ENCODE assay signal across 27 cellular contexts in genomic region chr3:38337703-38338102, GRCh38. TPM values are rescaled to one million over a fixed set of nuclear protein-coding genes. Genes with fewer than 3 reads are reported as not detected.
A peak's percentile ranks its signal among the peaks of the same experiment; 100 is the strongest.
DNase-seq lines count a peak whose midpoint lies in the region; ATAC-seq and TF ChIP-seq lines count a peak whose summit lies in the region.
"Had no signal": no experiment of that assay in that cellular context is flagged by ENCODE, and none has a peak within 500 bp of the region (broad histone marks: within the 10 kb centered on the region; RNA-seq: fewer than 3 reads in every experiment).

No MANE protein-coding gene starts in this region.

- H3K36me3 Mint-ChIP-seq in nephron (ENCODE audit: low read depth), result no peaks in the 10 kb centered on the region
- H3K36me3 Mint-ChIP-seq: CD14-positive monocyte; CD4-positive, alpha-beta memory T cell; CD4-positive, CD25-positive, alpha-beta regulatory T cell; CD8-positive, alpha-beta memory T cell had no signal

- H3K36me3 ChIP-seq in liver (ENCODE audit: control insufficient read depth in 4 of 4, insufficient read depth in 3 of 4, low read depth in 1 of 4, low read length in 3 of 4), result no peaks in the 10 kb centered on the region
- H3K36me3 ChIP-seq: BE2C, BLaER1 had no signal

- H3K9me3 ChIP-seq in liver (ENCODE audit: control insufficient read depth in 4 of 4, low read length in 3 of 4), result no peaks in the 10 kb centered on the region
- H3K9me3 ChIP-seq: BE2C, BLaER1 had no signal

- TF ChIP-seq CTCF in liver (IDR thresholded peaks at IDR 0.05; ENCODE audit: low read depth, low read length, missing input control), result no peak
- no peak for TF ChIP-seq CTCF in nephron (IDR thresholded peaks at IDR 0.05; ENCODE audit: unreplicated experiment in 3 of 3)

- H3K27ac Mint-ChIP-seq in nephron, result peak overlapping the region; percentile 39 to 89 (median 55)
- H3K27ac Mint-ChIP-seq: CD14-positive monocyte; CD4-positive, alpha-beta memory T cell; CD4-positive, CD25-positive, alpha-beta regulatory T cell; CD8-positive, alpha-beta memory T cell had no signal

- no peak for DNase-seq in left lobe of liver (ENCODE audit: low spot score)
- no peak for DNase-seq in NCI-H2196 (lab: John Stamatoyannopoulos, UW; ENCODE audit: unreplicated experiment)
- DNase-seq in activated effector memory CD4-positive, alpha-beta T cell treated with anti-CD3 and anti-CD28 coated beads, Interleukin-2, amount 50 U/mL, for 16 hours, result no peak
- DNase-seq: 8988T; ACHN; BE2C; C1 segment of cervical spinal cord; CD4-positive, alpha-beta memory T cell; CD4-positive, CD25-positive, alpha-beta regulatory T cell; CD8-positive, alpha-beta memory T cell; COR-L47; DMS 273 treated with DMSO at 0.1 percent for 48 hours; DMS153; DMS53; DMS79; DND-41; EL; GDM1 had no signal

- H3K27ac ChIP-seq in liver (ENCODE audit: low read depth in 1 of 2, low read length in 2 of 2), result no peak overlapping the region
- H3K27ac ChIP-seq: BLaER1 had no signal

- no peaks in the 10 kb centered on the region for H3K27me3 ChIP-seq in liver (ENCODE audit: control insufficient read depth in 4 of 4, insufficient read depth in 4 of 4, low read length in 3 of 4)
- H3K27me3 ChIP-seq: BE2C, BLaER1 had no signal

- no peaks in the 10 kb centered on the region for H3K27me3 Mint-ChIP-seq in nephron (ENCODE audit: low read depth)

- no peak for TF ChIP-seq RAD21 in liver (IDR thresholded peaks at IDR 0.05)

- 30% methylated on average over 2 of the region's 2 CpGs for WGBS in liver

- H3K4me1 ChIP-seq in liver (ENCODE audit: control insufficient read depth in 4 of 4, insufficient read depth in 4 of 4, low read length in 3 of 4), result peaks cover 0 to 13% (median 9%) of the 10 kb centered on the region in 4 donors
- H3K4me1 ChIP-seq: BE2C, BLaER1 had no signal

- peak; percentile 71 for ATAC-seq in left lobe of liver
- no peak for ATAC-seq in HG03025 (IDR thresholded peaks at IDR 0.05; ENCODE audit: low FRiP score, unreplicated experiment)
- ATAC-seq: GM12878 had no signal

- no peaks in the 10 kb centered on the region for H3K4me1 Mint-ChIP-seq in nephron
- H3K4me1 Mint-ChIP-seq: CD14-positive monocyte; CD4-positive, alpha-beta memory T cell; CD4-positive, CD25-positive, alpha-beta regulatory T cell; CD8-positive, alpha-beta memory T cell had no signal

- no peak overlapping the region for H3K4me3 ChIP-seq in liver (ENCODE audit: low read depth in 1 of 3, low read length in 3 of 3)
- H3K4me3 ChIP-seq: BLaER1, GM12878 had no signal

- no peak overlapping the region for H3K9ac ChIP-seq in liver (ENCODE audit: low read depth in 1 of 2, low read length in 2 of 2)
- H3K9ac ChIP-seq: BLaER1 had no signal

- H3K9me3 Mint-ChIP-seq in nephron, result no peaks in the 10 kb centered on the region
- H3K9me3 Mint-ChIP-seq: CD8-positive, alpha-beta memory T cell had no signal

- H3K4me3 Mint-ChIP-seq in nephron, result no peak overlapping the region
- H3K4me3 Mint-ChIP-seq: CD14-positive monocyte; CD4-positive, alpha-beta memory T cell; CD4-positive, CD25-positive, alpha-beta regulatory T cell; CD8-positive, alpha-beta memory T cell had no signal

TF ChIP-seq in liver, 16 proteins besides CTCF, POLR2A, EP300 and RAD21:
- TF ChIP-seq SP1 (IDR thresholded peaks at IDR 0.05) (peak; percentile 53), HNF4A (conservative IDR thresholded peaks at IDR 0.05) (peak; percentile 50 to 59), JUND (IDR thresholded peaks at IDR 0.05) (no peak), HNF4G (IDR thresholded peaks at IDR 0.05) (no peak)
- TF ChIP-seq, protein P1, sequence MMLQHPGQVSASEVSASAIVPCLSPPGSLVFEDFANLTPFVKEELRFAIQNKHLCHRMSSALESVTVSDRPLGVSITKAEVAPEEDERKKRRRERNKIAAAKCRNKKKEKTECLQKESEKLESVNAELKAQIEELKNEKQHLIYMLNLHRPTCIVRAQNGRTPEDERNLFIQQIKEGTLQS (IDR thresholded peaks at IDR 0.05), result no peak

RNA-seq across cellular contexts. Expression of gene XYLB, which starts 8.9 kb away (rescaled TPM):
- 45.8 TPM for total RNA-seq in left lobe of liver
- 10 to 100 TPM; 14.2 to 51.5 TPM for total RNA-seq in liver
- 10 to 100 TPM; 14.6 to 21.4 TPM for polyA plus RNA-seq in liver

RNA-seq across cellular contexts. Expression of gene SLC22A14, which starts 55.6 kb away (rescaled TPM):
- not detected for total RNA-seq in left lobe of liver
- under 1 TPM in 1 of 2 donors, not detected in 1; 0.17 TPM for total RNA-seq in liver
- not detected for polyA plus RNA-seq in liver
- total RNA-seq: CD4-positive, alpha-beta memory T cell; CD4-positive, CD25-positive, alpha-beta regulatory T cell; CD8-positive, alpha-beta memory T cell; Daoy; G401; GM12878 had no signal
- polyA plus RNA-seq: AG04450; CD14-positive monocyte; CD4-positive, CD25-positive, alpha-beta regulatory T cell; CD8-positive, alpha-beta memory T cell; GM12878 had no signal
